In genomic region chr1:22131062-22131461, GRCh38 we compare ENCODE assay signal across 33 cellular contexts. TPM values are rescaled to one million over a fixed set of nuclear protein-coding genes. Genes with fewer than 3 reads are reported as not detected.
"Had no signal": no experiment of that assay in that cellular context is flagged by ENCODE, and none has a peak within 500 bp of the region (broad histone marks: within the 10 kb centered on the region; RNA-seq: fewer than 3 reads in every experiment).

No MANE protein-coding gene starts in this region.

- H3K27ac ChIP-seq: KMS-11 had no signal

- H3K36me3 ChIP-seq: MG63 had no signal

- H3K27me3 ChIP-seq: MG63 had no signal

- DNase-seq: Karpas-422, Kasumi-1, MG63, MM.1S, MV-4-11, NCI-H1048, NCI-H1092, NCI-H1092 treated with DMSO at 0.1 percent for 48 hours, NCI-H1105, NCI-H1105 treated with DMSO at 0.1 percent for 48 hours, NCI-H1417, NCI-H1417 treated with DMSO at 0.1 percent for 48 hours, NCI-H1436, NCI-H1436 treated with DMSO at 0.1 percent for 48 hours, NCI-H146, NCI-H1694, NCI-H1694 treated with DMSO at 0.1 percent for 48 hours, NCI-H187, NCI-H187 treated with DMSO at 0.1 percent for 48 hours, NCI-H1930, NCI-H2029, NCI-H2029 treated with DMSO at 0.1 percent for 48 hours, NCI-H2081, NCI-H2081 treated with DMSO at 0.1 percent for 48 hours, NCI-H2107, NCI-H226, NCI-H345, NCI-H446, NCI-H446 treated with DMSO at 0.1 percent for 48 hours, NCI-H510A had no signal

- H3K4me3 ChIP-seq: MG63 had no signal

RNA-seq across cellular contexts. Expression of gene WNT4, which starts 11.8 kb away (rescaled TPM):
- total RNA-seq: LHCN-M2, MCF 10A had no signal
